ENCODE assay signal across 13 cellular contexts in genomic region chr4:183888564-183888963, GRCh38. TPM values are rescaled to one million over a fixed set of nuclear protein-coding genes. Genes with fewer than 3 reads are reported as not detected.
DNase-seq lines count a peak whose midpoint lies in the region; ATAC-seq and TF ChIP-seq lines count a peak whose summit lies in the region.
"Had no signal": no experiment of that assay in that cellular context is flagged by ENCODE, and none has a peak within 500 bp of the region (broad histone marks: within the 10 kb centered on the region; RNA-seq: fewer than 3 reads in every experiment).

No MANE protein-coding gene starts in this region.

- no peaks in the 10 kb centered on the region for H3K36me3 Mint-ChIP-seq in immature natural killer cell
- H3K36me3 Mint-ChIP-seq: CD8-positive, alpha-beta T cell had no signal

- no peak overlapping the region for H3K4me3 Mint-ChIP-seq in immature natural killer cell
- H3K4me3 Mint-ChIP-seq: B cell; CD8-positive, alpha-beta T cell had no signal

- no peak for TF ChIP-seq POLR2A in esophagus squamous epithelium (IDR thresholded peaks at IDR 0.05)

- DNase-seq in DMS79 (lab: John Stamatoyannopoulos, UW) (peak; percentile 21), NCI-H2227 (lab: John Stamatoyannopoulos, UW; ENCODE audit: unreplicated experiment) (peak; percentile 26), lower lobe of right lung (no peak), upper lobe of right lung (no peak), immature natural killer cell (no peak), esophagus squamous epithelium (lab: John Stamatoyannopoulos, UW) (no peak)
- DNase-seq: Calu3; CD8-positive, alpha-beta T cell; GM23248 had no signal

- H3K27ac ChIP-seq in lower lobe of right lung (no peak overlapping the region), upper lobe of right lung (no peak overlapping the region), esophagus squamous epithelium (no peak overlapping the region)
- H3K27ac ChIP-seq: BLaER1 treated with 17β-estradiol and CSF1 and Interleukin-3, amounts not matched to agents 10 nM and 100 nM; GM23248 had no signal

- no peaks in the 10 kb centered on the region for H3K4me1 Mint-ChIP-seq in immature natural killer cell
- H3K4me1 Mint-ChIP-seq: B cell had no signal

- no peak for TF ChIP-seq CTCF in lower lobe of right lung (IDR thresholded peaks at IDR 0.05)
- no peak for TF ChIP-seq CTCF in upper lobe of right lung (IDR thresholded peaks at IDR 0.05)
- no peak for TF ChIP-seq CTCF in esophagus squamous epithelium (IDR thresholded peaks at IDR 0.05)

- no peaks in the 10 kb centered on the region for H3K27me3 ChIP-seq in lower lobe of right lung (ENCODE audit: low read depth)
- H3K27me3 ChIP-seq in upper lobe of right lung = no peaks in the 10 kb centered on the region
- no peaks in the 10 kb centered on the region for H3K27me3 ChIP-seq in esophagus squamous epithelium
- H3K27me3 ChIP-seq: BLaER1 treated with 17β-estradiol and CSF1 and Interleukin-3, amounts not matched to agents 10 nM and 100 nM had no signal

- H3K27me3 Mint-ChIP-seq in immature natural killer cell (ENCODE audit: low read depth in 3 of 3) = peaks cover 0 to 2% (median 0%) of the 10 kb centered on the region in 3 donors

- no peak overlapping the region for H3K27ac Mint-ChIP-seq in immature natural killer cell
- H3K27ac Mint-ChIP-seq: B cell; CD8-positive, alpha-beta T cell had no signal

- ATAC-seq in lower lobe of right lung = peak; percentile 68 to 70
- peak; percentile 75 for ATAC-seq in upper lobe of right lung
- ATAC-seq: CD8-positive, alpha-beta T cell had no signal

- intact Hi-C loops in lower lobe of right lung (cut with DNase I) (no loop called here), upper lobe of right lung (cut with DNase I) (no loop called here), esophagus squamous epithelium (cut with DNase I) (no loop called here)

- no peaks in the 10 kb centered on the region for H3K36me3 ChIP-seq in lower lobe of right lung
- H3K36me3 ChIP-seq in upper lobe of right lung = no peaks in the 10 kb centered on the region
- H3K36me3 ChIP-seq in esophagus squamous epithelium = no peaks in the 10 kb centered on the region
- H3K36me3 ChIP-seq: BLaER1 treated with 17β-estradiol and CSF1 and Interleukin-3, amounts not matched to agents 10 nM and 100 nM; HAP-1 had no signal

- H3K4me3 ChIP-seq in lower lobe of right lung = no peak overlapping the region
- no peak overlapping the region for H3K4me3 ChIP-seq in upper lobe of right lung
- no peak overlapping the region for H3K4me3 ChIP-seq in esophagus squamous epithelium
- H3K4me3 ChIP-seq: BLaER1 treated with 17β-estradiol and CSF1 and Interleukin-3, amounts not matched to agents 10 nM and 100 nM; GM23248; HAP-1 had no signal

- H3K4me1 ChIP-seq in lower lobe of right lung = no peaks in the 10 kb centered on the region
- no peaks in the 10 kb centered on the region for H3K4me1 ChIP-seq in upper lobe of right lung
- H3K4me1 ChIP-seq in esophagus squamous epithelium = peaks cover 0 to 14% (median 0%) of the 10 kb centered on the region in 3 donors
- H3K4me1 ChIP-seq: HAP-1 had no signal

- 31 to 48% methylated on average over 4 to 5 of the region's 5 CpGs for WGBS in esophagus squamous epithelium, 2 donors

- no peaks in the 10 kb centered on the region for H3K9me3 Mint-ChIP-seq in immature natural killer cell
- H3K9me3 Mint-ChIP-seq: CD8-positive, alpha-beta T cell had no signal

- H3K9me3 ChIP-seq in lower lobe of right lung (no peaks in the 10 kb centered on the region), upper lobe of right lung (no peaks in the 10 kb centered on the region), esophagus squamous epithelium (no peaks in the 10 kb centered on the region)
- H3K9me3 ChIP-seq: HAP-1 had no signal

RNA-seq across cellular contexts. Expression of gene STOX2, which starts 16.5 kb away (rescaled TPM):
- total RNA-seq in lower lobe of right lung (12.8 TPM), upper lobe of right lung (12.9 TPM), esophagus squamous epithelium (10 to 100 TPM; 21.6 to 23.7 (median 22.8) TPM)
- polyA plus RNA-seq in immature natural killer cell = not detected
- total RNA-seq: B cell; CD8-positive, alpha-beta T cell; GM23248; HT-29 had no signal
- polyA plus RNA-seq: GM23248 had no signal

Comparison
In these comparisons a context has a peak if more than half of its experiments do, and no peak if none do; other contexts are left out.
1. DNase-seq: peak in DMS79 (single experiment) and NCI-H2227 (single experiment); none in lower lobe of right lung (single experiment), upper lobe of right lung (single experiment), immature natural killer cell (0 of 3) and esophagus squamous epithelium (single experiment).